In the genomic region with DNA sequence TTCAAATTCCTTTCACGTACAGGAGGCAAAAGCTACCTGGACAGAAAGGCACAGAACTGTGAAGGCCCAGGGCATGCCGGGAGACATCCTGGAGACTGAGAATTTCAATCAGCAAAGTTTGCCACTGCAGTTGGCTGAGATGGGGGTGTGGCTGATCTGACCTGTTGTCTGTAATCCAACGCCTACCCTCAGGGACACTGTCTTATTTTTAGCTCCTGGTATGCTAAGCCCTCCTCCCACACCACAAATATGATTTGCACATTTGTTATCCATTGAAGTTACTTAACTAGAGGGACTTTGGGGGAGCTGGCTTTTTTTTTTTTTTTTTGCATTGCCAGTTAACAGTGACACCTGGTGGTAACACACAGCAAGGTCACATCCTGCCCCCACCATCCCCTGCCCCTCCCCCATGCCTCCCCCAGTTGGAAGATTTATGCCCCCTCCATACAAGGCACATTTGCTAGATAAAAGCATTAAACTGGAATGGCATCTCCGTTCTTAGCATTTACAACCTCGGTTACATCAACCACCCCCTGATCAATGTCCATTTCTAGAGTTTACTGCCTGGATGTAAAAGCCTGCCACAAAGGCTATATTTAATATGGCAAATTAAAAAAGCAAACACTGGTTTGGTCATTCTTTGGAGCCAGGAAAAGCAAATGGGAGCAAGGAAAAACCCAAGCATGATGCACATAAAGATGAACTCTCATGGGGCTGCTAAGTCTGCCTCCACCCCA, we compare ENCODE assay signal across 10 cellular contexts. TPM values are rescaled to one million over a fixed set of nuclear protein-coding genes. Genes with fewer than 3 reads are reported as not detected.
DNase-seq lines count a peak whose midpoint lies in the region; ATAC-seq and TF ChIP-seq lines count a peak whose summit lies in the region.
"Had no signal": no experiment of that assay in that cellular context is flagged by ENCODE, and none has a peak within 500 bp of the region (broad histone marks: within the 10 kb centered on the region; RNA-seq: fewer than 3 reads in every experiment).

No MANE protein-coding gene starts in this region.

- peaks cover 53% of the 10 kb centered on the region for H3K36me3 Mint-ChIP-seq in activated CD4-positive, alpha-beta T cell treated with anti-CD3 and anti-CD28 coated beads, Interleukin-2, amount 10 ng/mL, durations not matched to agents 24 days and 14 days (ENCODE audit: low read depth)

- no peaks in the 10 kb centered on the region for H3K36me3 ChIP-seq in testis (ENCODE audit: low read depth, missing control alignments)

- TF ChIP-seq POLR2A in testis (IDR thresholded peaks at IDR 0.05) = no peak

- peaks cover 24% of the 10 kb centered on the region for H3K4me1 Mint-ChIP-seq in activated CD4-positive, alpha-beta T cell treated with anti-CD3 and anti-CD28 coated beads, Interleukin-2, amount 10 ng/mL, durations not matched to agents 24 days and 14 days

- H3K27ac Mint-ChIP-seq in activated CD4-positive, alpha-beta T cell treated with anti-CD3 and anti-CD28 coated beads, Interleukin-2, amount 10 ng/mL, durations not matched to agents 24 days and 14 days = no peak overlapping the region
- H3K27ac Mint-ChIP-seq: stimulated activated naive CD8-positive, alpha-beta T cell treated with anti-CD3 and anti-CD28 coated beads, Interleukin-15, Interleukin-2, amounts not matched to agents 100 ng/mL and 50 ng/mL, for 24 hours had no signal

- no peaks in the 10 kb centered on the region for H3K9me3 ChIP-seq in testis
- H3K9me3 ChIP-seq: breast epithelium had no signal

- peak; percentile 74 for ATAC-seq in left ventricle myocardium superior
- no peak for ATAC-seq in GM18861 (IDR thresholded peaks at IDR 0.05; ENCODE audit: unreplicated experiment)
- ATAC-seq in HG02610 (IDR thresholded peaks at IDR 0.05; ENCODE audit: unreplicated experiment) = no peak

- intact Hi-C loops in activated CD4-positive, alpha-beta T cell treated with anti-CD3 and anti-CD28 coated beads, Interleukin-2, amount 10 ng/mL, durations not matched to agents 24 days and 14 days (cut with micrococcal nuclease) = loop anchor here (1.0 to 5.0 kb wide), 2 partner anchors 91 to 429 kb away; partner anchors contain the start of gene VSTM2L
- intact Hi-C loops in left ventricle myocardium superior (cut with micrococcal nuclease) = no loop called here
- intact Hi-C loops in testis (cut with DNase I; ENCODE audit: low total_unique reads) = loop anchor here (10.0 kb wide), 1 partner anchor 428 kb away; no protein-coding TSS in a partner anchor

- TF ChIP-seq CTCF in testis (IDR thresholded peaks at IDR 0.05) = peak in 1 of 3 experiments; percentile 64

- DNase-seq in activated CD4-positive, alpha-beta T cell treated with anti-CD3 and anti-CD28 coated beads for 4 hours = peak; percentile 9 to 15
- DNase-seq in activated CD4-positive, alpha-beta T cell treated with anti-CD3 and anti-CD28 coated beads, Interleukin-2, amount 50 U/mL, for 4 hours = no peak
- peak; percentile 7 to 14 for DNase-seq in Kasumi-1 (lab: John Stamatoyannopoulos, UW)
- peak; percentile 66 for DNase-seq in activated CD4-positive, alpha-beta T cell treated with anti-CD3 and anti-CD28 coated beads, Interleukin-2, amount 10 ng/mL, durations not matched to agents 24 days and 14 days
- peak; percentile 60 for DNase-seq in left ventricle myocardium superior
- DNase-seq in testis = peak; percentile 58

- no peaks in the 10 kb centered on the region for H3K27me3 Mint-ChIP-seq in activated CD4-positive, alpha-beta T cell treated with anti-CD3 and anti-CD28 coated beads, Interleukin-2, amount 10 ng/mL, durations not matched to agents 24 days and 14 days
- H3K27me3 Mint-ChIP-seq: stimulated activated naive CD8-positive, alpha-beta T cell treated with anti-CD3 and anti-CD28 coated beads, Interleukin-15, Interleukin-2, amounts not matched to agents 100 ng/mL and 50 ng/mL, for 24 hours had no signal

- 46 to 60% methylated on average over 5 of the region's 5 CpGs for WGBS in testis, 2 donors

- no peak overlapping the region for H3K27ac ChIP-seq in testis

- H3K4me1 ChIP-seq in testis = peaks cover 38% of the 10 kb centered on the region
- H3K4me1 ChIP-seq: breast epithelium had no signal

- H3K4me3 Mint-ChIP-seq in activated CD4-positive, alpha-beta T cell treated with anti-CD3 and anti-CD28 coated beads, Interleukin-2, amount 10 ng/mL, durations not matched to agents 24 days and 14 days = no peak overlapping the region
- H3K4me3 Mint-ChIP-seq: stimulated activated naive CD8-positive, alpha-beta T cell treated with anti-CD3 and anti-CD28 coated beads, Interleukin-15, Interleukin-2, amounts not matched to agents 100 ng/mL and 50 ng/mL, for 24 hours had no signal

- H3K9me3 Mint-ChIP-seq in activated CD4-positive, alpha-beta T cell treated with anti-CD3 and anti-CD28 coated beads, Interleukin-2, amount 10 ng/mL, durations not matched to agents 24 days and 14 days = no peaks in the 10 kb centered on the region
- H3K9me3 Mint-ChIP-seq: stimulated activated naive CD8-positive, alpha-beta T cell treated with anti-CD3 and anti-CD28 coated beads, Interleukin-15, Interleukin-2, amounts not matched to agents 100 ng/mL and 50 ng/mL, for 24 hours had no signal

- no peaks in the 10 kb centered on the region for H3K27me3 ChIP-seq in testis
- H3K27me3 ChIP-seq: breast epithelium had no signal

- H3K4me3 ChIP-seq in testis = no peak overlapping the region
- H3K4me3 ChIP-seq: breast epithelium had no signal

RNA-seq across cellular contexts. Expression of gene TTI1, which starts 40.3 kb away (rescaled TPM):
- 43.3 and 48.8 TPM in 2 replicates for total RNA-seq in activated CD4-positive, alpha-beta T cell treated with anti-CD3 and anti-CD28 coated beads, Interleukin-2, amount 10 ng/mL, durations not matched to agents 24 days and 14 days
- total RNA-seq in left ventricle myocardium superior (12.5 TPM), testis (10 to 100 TPM; 26.0 to 30.5 TPM)
- 24.1 TPM for polyA plus RNA-seq in testis (ENCODE audit: insufficient read depth, low read depth, low replicate concordance)

RNA-seq across cellular contexts. Expression of gene RPRD1B, which starts 40.6 kb away (rescaled TPM):
- total RNA-seq in activated CD4-positive, alpha-beta T cell treated with anti-CD3 and anti-CD28 coated beads, Interleukin-2, amount 10 ng/mL, durations not matched to agents 24 days and 14 days = 49.8 and 51.2 TPM in 2 replicates
- 65.3 TPM for total RNA-seq in left ventricle myocardium superior
- total RNA-seq in testis = 10 to 100 TPM; 41.9 to 50.5 TPM
- polyA plus RNA-seq in testis (ENCODE audit: insufficient read depth, low read depth, low replicate concordance) = 30.4 TPM

Comparison
In these comparisons a context has a peak if more than half of its experiments do, and no peak if none do; other contexts are left out.
1. DNase-seq: peak in activated CD4-positive, alpha-beta T cell treated with anti-CD3 and anti-CD28 coated beads for 4 hours (2 of 2), Kasumi-1 (2 of 2), activated CD4-positive, alpha-beta T cell treated with anti-CD3 and anti-CD28 coated beads, Interleukin-2, amount 10 ng/mL, durations not matched to agents 24 days and 14 days (single experiment), left ventricle myocardium superior (single experiment) and testis (single experiment); none in activated CD4-positive, alpha-beta T cell treated with anti-CD3 and anti-CD28 coated beads, Interleukin-2, amount 50 U/mL, for 4 hours (0 of 2).